ENCODE assay signal across 1 cellular context in the genomic region with DNA sequence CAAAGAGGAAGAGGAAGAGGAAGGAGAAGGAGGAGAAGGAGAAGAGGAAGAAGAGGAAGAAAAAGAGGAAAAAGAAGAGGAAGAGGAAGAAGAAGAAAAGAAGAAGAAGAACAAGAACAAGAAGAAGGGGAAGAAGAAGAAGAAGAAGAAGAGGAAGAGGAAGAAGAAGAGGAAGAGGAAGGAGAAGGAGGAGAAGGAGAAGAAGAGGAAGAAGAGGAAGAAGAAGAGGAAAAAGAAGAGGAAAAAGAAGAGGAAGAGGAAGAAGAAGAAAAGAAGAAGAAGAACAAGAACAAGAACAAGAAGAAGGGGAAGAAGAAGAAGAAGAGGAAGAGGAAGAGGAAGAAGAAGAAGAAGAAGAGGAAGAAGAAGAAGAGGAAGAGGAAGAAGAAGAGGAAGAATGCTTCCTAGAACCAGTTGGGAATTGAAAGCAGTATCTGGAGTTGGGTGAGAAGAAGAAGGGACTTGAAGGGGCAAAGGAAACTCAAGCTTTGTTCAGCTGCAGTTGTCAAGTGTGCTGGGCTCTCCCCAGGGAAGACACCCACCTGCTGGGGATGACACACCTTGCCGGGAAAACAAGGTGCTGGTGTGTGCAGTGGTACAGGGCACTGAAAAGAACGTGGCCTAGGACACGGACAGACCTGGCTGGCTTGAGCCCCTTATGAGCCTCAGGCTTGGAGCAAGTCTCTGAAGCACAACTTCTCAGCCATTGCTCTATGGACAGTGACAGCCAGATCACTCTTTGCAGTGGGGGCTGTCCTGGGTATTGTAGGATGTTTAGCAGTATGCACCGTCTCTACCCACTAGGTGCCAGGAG.
A peak's percentile ranks its signal among the peaks of the same experiment; 100 is the strongest.
TF ChIP-seq lines count a peak whose summit lies in the region.

No MANE protein-coding gene starts in this region.

TF ChIP-seq in K562, 482 proteins besides CTCF, POLR2A, EP300 and RAD21 (continued from another document and continues in another):
- TF ChIP-seq ZNF512 (tag; IDR thresholded peaks at IDR 0.05) (peak; percentile 98), ASH1L (IDR thresholded peaks at IDR 0.05; ENCODE audit: borderline replicate concordance, low read depth, partially characterized antibody) (no peak), TFAM (CRISPR knock-in tag; conservative IDR thresholded peaks at IDR 0.05) (no peak), GTF2E2 (tag; IDR thresholded peaks at IDR 0.05) (no peak), CUX1 (CRISPR knock-in tag; IDR thresholded peaks at IDR 0.05) (no peak), ZNF76 (CRISPR knock-in tag; IDR thresholded peaks at IDR 0.05; ENCODE audit: borderline replicate concordance) (no peak), TRIM28 (IDR thresholded peaks at IDR 0.05) (no peak), ZNF124 (CRISPR knock-in tag; IDR thresholded peaks at IDR 0.05) (no peak), ZNF766 (CRISPR knock-in tag; conservative IDR thresholded peaks at IDR 0.05) (no peak), KAT2B (IDR thresholded peaks at IDR 0.05; ENCODE audit: low read depth, low read length) (no peak), NFIC (IDR thresholded peaks at IDR 0.05) (no peak), NR3C1 (CRISPR knock-in tag; IDR thresholded peaks at IDR 0.05) (no peak), HDAC8 (tag; IDR thresholded peaks at IDR 0.05) (no peak), ZNF644 (tag; IDR thresholded peaks at IDR 0.05; ENCODE audit: low read depth) (no peak), SAFB2 (IDR thresholded peaks at IDR 0.05; ENCODE audit: borderline replicate concordance, low read depth, low read length, severe bottlenecking) (no peak), TCF3 (CRISPR knock-in tag; IDR thresholded peaks at IDR 0.05) (no peak), KHSRP (IDR thresholded peaks at IDR 0.05) (no peak), POU5F1 (IDR thresholded peaks at IDR 0.05; ENCODE audit: borderline replicate concordance, low read depth, low read length, partially characterized antibody) (no peak), MIER1 (IDR thresholded peaks at IDR 0.05; ENCODE audit: low read depth) (no peak), PKNOX1 (IDR thresholded peaks at IDR 0.05) (no peak), HLTF (IDR thresholded peaks at IDR 0.05) (0 out of 2 replicates have a peak, but pooled peaks have one; percentile 66), ZNF280B (CRISPR knock-in tag; IDR thresholded peaks at IDR 0.05) (no peak), MYBL2 (IDR thresholded peaks at IDR 0.05; ENCODE audit: low read depth) (no peak), MYBL2 (CRISPR knock-in tag; IDR thresholded peaks at IDR 0.05; ENCODE audit: borderline replicate concordance) (no peak), CBFB (CRISPR knock-in tag; IDR thresholded peaks at IDR 0.05) (no peak), ZNF212 (CRISPR knock-in tag; IDR thresholded peaks at IDR 0.05) (no peak), ZNF217 (CRISPR knock-in tag; IDR thresholded peaks at IDR 0.05) (no peak), HMGN3 (IDR thresholded peaks at IDR 0.05; ENCODE audit: borderline replicate concordance, extremely low read depth, insufficient read length, low read depth, low read length) (no peak), TOE1 (IDR thresholded peaks at IDR 0.05; ENCODE audit: borderline replicate concordance) (no peak), TOE1 (CRISPR knock-in tag; IDR thresholded peaks at IDR 0.05; ENCODE audit: borderline replicate concordance, low read depth) (no peak), PHTF2 (CRISPR knock-in tag; IDR thresholded peaks at IDR 0.05) (no peak), ILF3 (IDR thresholded peaks at IDR 0.05; ENCODE audit: borderline replicate concordance) (no peak), ZNF324 (CRISPR knock-in tag; IDR thresholded peaks at IDR 0.05) (no peak), BCLAF1 (IDR thresholded peaks at IDR 0.05; ENCODE audit: borderline replicate concordance in 1 of 2, control insufficient read depth in 1 of 2, low read depth in 2 of 2, low read length in 1 of 2) (peak in 1 of 2 experiments; percentile 62; a peak in 1 of 4 replicates)
- TF ChIP-seq, protein P1, sequence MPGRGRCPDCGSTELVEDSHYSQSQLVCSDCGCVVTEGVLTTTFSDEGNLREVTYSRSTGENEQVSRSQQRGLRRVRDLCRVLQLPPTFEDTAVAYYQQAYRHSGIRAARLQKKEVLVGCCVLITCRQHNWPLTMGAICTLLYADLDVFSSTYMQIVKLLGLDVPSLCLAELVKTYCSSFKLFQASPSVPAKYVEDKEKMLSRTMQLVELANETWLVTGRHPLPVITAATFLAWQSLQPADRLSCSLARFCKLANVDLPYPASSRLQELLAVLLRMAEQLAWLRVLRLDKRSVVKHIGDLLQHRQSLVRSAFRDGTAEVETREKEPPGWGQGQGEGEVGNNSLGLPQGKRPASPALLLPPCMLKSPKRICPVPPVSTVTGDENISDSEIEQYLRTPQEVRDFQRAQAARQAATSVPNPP (IDR thresholded peaks at IDR 0.05; ENCODE audit: borderline replicate concordance, insufficient read depth, insufficient read length), result no peak
- TF ChIP-seq, protein P2, sequence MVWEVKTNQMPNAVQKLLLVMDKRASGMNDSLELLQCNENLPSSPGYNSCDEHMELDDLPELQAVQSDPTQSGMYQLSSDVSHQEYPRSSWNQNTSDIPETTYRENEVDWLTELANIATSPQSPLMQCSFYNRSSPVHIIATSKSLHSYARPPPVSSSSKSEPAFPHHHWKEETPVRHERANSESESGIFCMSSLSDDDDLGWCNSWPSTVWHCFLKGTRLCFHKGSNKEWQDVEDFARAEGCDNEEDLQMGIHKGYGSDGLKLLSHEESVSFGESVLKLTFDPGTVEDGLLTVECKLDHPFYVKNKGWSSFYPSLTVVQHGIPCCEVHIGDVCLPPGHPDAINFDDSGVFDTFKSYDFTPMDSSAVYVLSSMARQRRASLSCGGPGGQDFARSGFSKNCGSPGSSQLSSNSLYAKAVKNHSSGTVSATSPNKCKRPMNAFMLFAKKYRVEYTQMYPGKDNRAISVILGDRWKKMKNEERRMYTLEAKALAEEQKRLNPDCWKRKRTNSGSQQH (CRISPR knock-in tag; IDR thresholded peaks at IDR 0.05), result 0 out of 2 replicates have a peak, but pooled peaks have one; percentile 40
- TF ChIP-seq, protein P3, sequence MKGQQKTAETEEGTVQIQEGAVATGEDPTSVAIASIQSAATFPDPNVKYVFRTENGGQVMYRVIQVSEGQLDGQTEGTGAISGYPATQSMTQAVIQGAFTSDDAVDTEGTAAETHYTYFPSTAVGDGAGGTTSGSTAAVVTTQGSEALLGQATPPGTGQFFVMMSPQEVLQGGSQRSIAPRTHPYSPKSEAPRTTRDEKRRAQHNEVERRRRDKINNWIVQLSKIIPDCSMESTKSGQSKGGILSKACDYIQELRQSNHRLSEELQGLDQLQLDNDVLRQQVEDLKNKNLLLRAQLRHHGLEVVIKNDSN (CRISPR knock-in tag; IDR thresholded peaks at IDR 0.05), result no peak
- TF ChIP-seq, protein P4, sequence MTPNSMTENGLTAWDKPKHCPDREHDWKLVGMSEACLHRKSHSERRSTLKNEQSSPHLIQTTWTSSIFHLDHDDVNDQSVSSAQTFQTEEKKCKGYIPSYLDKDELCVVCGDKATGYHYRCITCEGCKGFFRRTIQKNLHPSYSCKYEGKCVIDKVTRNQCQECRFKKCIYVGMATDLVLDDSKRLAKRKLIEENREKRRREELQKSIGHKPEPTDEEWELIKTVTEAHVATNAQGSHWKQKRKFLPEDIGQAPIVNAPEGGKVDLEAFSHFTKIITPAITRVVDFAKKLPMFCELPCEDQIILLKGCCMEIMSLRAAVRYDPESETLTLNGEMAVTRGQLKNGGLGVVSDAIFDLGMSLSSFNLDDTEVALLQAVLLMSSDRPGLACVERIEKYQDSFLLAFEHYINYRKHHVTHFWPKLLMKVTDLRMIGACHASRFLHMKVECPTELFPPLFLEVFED (CRISPR knock-in tag; conservative IDR thresholded peaks at IDR 0.05), result 0 out of 2 replicates have a peak, but pooled peaks have one; percentile 28
- TF ChIP-seq, protein P5, sequence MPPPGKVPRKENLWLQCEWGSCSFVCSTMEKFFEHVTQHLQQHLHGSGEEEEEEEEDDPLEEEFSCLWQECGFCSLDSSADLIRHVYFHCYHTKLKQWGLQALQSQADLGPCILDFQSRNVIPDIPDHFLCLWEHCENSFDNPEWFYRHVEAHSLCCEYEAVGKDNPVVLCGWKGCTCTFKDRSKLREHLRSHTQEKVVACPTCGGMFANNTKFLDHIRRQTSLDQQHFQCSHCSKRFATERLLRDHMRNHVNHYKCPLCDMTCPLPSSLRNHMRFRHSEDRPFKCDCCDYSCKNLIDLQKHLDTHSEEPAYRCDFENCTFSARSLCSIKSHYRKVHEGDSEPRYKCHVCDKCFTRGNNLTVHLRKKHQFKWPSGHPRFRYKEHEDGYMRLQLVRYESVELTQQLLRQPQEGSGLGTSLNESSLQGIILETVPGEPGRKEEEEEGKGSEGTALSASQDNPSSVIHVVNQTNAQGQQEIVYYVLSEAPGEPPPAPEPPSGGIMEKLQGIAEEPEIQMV (tag; conservative IDR thresholded peaks at IDR 0.05; ENCODE audit: low read depth), result 0 out of 2 replicates have a peak, but pooled peaks have one; percentile 7
